Comparison of ENCODE assay signal across 10 cellular contexts in the genomic region with DNA sequence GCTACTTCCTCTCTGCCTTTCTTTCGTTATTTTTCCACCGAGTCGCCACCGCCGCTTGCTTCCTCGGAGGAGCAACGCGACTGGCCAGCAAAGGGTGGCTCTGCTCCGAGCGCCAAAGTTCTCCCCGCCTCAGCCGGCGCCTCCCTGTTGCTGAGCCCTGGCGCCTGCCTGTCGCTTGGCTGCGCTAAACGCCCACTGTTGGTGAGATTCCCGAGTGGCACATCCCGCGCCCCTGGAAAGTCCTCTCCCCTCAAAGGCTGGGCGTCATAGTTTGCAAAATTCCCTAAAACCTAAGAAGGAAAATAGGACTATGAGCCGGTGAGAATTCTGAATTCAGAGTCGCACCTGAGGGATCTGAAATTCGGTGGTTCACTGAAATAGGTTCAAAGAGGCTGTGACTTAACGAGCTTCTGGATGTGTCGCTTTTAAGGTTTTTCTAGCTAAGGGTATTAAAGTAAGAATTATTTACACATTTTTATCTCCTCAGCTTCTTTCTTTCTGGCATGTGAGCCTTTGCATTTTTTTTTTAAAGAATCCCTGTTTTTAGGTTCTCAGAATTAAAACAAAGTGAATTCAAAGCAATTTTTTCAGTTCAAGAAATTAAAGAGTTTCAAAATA. TPM values are rescaled to one million over a fixed set of nuclear protein-coding genes. Genes with fewer than 3 reads are reported as not detected.
DNase-seq lines count a peak whose midpoint lies in the region; ATAC-seq and TF ChIP-seq lines count a peak whose summit lies in the region.
"Had no signal": no experiment of that assay in that cellular context is flagged by ENCODE, and none has a peak within 500 bp of the region (broad histone marks: within the 10 kb centered on the region; RNA-seq: fewer than 3 reads in every experiment).

Gene GRIN3A, minus strand, starts transcription at position 82 of the 618 bp plus-strand sequence. CDS start 668 bp downstream, outside the sequence.

- intact Hi-C loops in left colon (cut with DNase I, micrococcal nuclease): no loop called here

- peak; percentile 84 for TF ChIP-seq CTCF in 22Rv1 (IDR thresholded peaks at IDR 0.05)

- 0 out of 2 replicates have a peak, but pooled peaks cover 6% of the 10 kb centered on the region for H3K4me1 ChIP-seq in HUES64 (ENCODE audit: insufficient read depth, low read length)

- 42% methylated on average over 25 of the region's 26 CpGs for WGBS in HUES64

- DNase-seq in activated naive CD8-positive, alpha-beta T cell treated with anti-CD3 and anti-CD28 coated beads, Interleukin-2, amount 10 ng/mL, durations not matched to agents 7 days and 5 days: no peak
- DNase-seq in left colon (peak in 1 of 2 donors; percentile 40), SKM-1 treated with dmso at 0.1 percent for 144 hours (lab: John Stamatoyannopoulos, UW; ENCODE audit: unreplicated experiment) (no peak)
- no peak for DNase-seq in activated CD4-positive, alpha-beta T cell treated with anti-CD3 and anti-CD28 coated beads, Interleukin-2, amount 10 ng/mL, durations not matched to agents 7 days and 5 days
- DNase-seq: activated B cell treated with CpG ODN at 0.5 μM for 24 hours had no signal

- H3K4me1 Mint-ChIP-seq in activated naive CD8-positive, alpha-beta T cell treated with anti-CD3 and anti-CD28 coated beads, Interleukin-2, amount 10 ng/mL, durations not matched to agents 7 days and 5 days: peaks cover 5% of the 10 kb centered on the region
- H3K4me1 Mint-ChIP-seq in activated CD4-positive, alpha-beta T cell treated with anti-CD3 and anti-CD28 coated beads, Interleukin-2, amount 10 ng/mL, durations not matched to agents 7 days and 5 days: no peaks in the 10 kb centered on the region
- H3K4me1 Mint-ChIP-seq: activated B cell treated with CpG ODN at 0.5 μM for 24 hours had no signal

- peaks cover 24% of the 10 kb centered on the region for H3K9me3 ChIP-seq in HUES64 (ENCODE audit: insufficient read depth, low read depth, low read length)
- H3K9me3 ChIP-seq: neutrophil had no signal

- H3K27ac Mint-ChIP-seq in activated naive CD8-positive, alpha-beta T cell treated with anti-CD3 and anti-CD28 coated beads, Interleukin-2, amount 10 ng/mL, durations not matched to agents 7 days and 5 days: no peak within 1 kb of the TSS
- H3K27ac Mint-ChIP-seq in activated CD4-positive, alpha-beta T cell treated with anti-CD3 and anti-CD28 coated beads, Interleukin-2, amount 10 ng/mL, durations not matched to agents 7 days and 5 days: no peak within 1 kb of the TSS
- H3K27ac Mint-ChIP-seq: activated B cell treated with CpG ODN at 0.5 μM for 24 hours had no signal

- H3K36me3 ChIP-seq in HUES64 (ENCODE audit: insufficient read depth, low read length): no peaks in the 10 kb centered on the region
- H3K36me3 ChIP-seq: neutrophil had no signal

- no peak within 1 kb of the TSS for H3K9ac ChIP-seq in HUES64 (ENCODE audit: low read depth, low read length)

- POLR2A ChIA-PET in activated naive CD8-positive, alpha-beta T cell treated with anti-CD3 and anti-CD28 coated beads, Interleukin-2, amount 10 ng/mL, durations not matched to agents 7 days and 5 days (lab: Charles Lee): no interaction called here
- POLR2A ChIA-PET in activated CD4-positive, alpha-beta T cell treated with anti-CD3 and anti-CD28 coated beads, Interleukin-2, amount 10 ng/mL, durations not matched to agents 7 days and 5 days (lab: Charles Lee): no interaction called here

- H3K4me3 Mint-ChIP-seq in activated naive CD8-positive, alpha-beta T cell treated with anti-CD3 and anti-CD28 coated beads, Interleukin-2, amount 10 ng/mL, durations not matched to agents 7 days and 5 days: peak within 1 kb of the TSS; percentile 65
- no peak within 1 kb of the TSS for H3K4me3 Mint-ChIP-seq in activated CD4-positive, alpha-beta T cell treated with anti-CD3 and anti-CD28 coated beads, Interleukin-2, amount 10 ng/mL, durations not matched to agents 7 days and 5 days
- H3K4me3 Mint-ChIP-seq: activated B cell treated with CpG ODN at 0.5 μM for 24 hours had no signal

- peaks cover 52% of the 10 kb centered on the region for H3K27me3 ChIP-seq in HUES64 (ENCODE audit: insufficient read depth, low read length)

- H3K27ac ChIP-seq in 22Rv1: peak within 1 kb of the TSS; percentile 88
- no peak within 1 kb of the TSS for H3K27ac ChIP-seq in HUES64 (ENCODE audit: low read depth, low read length)
- peak within 1 kb of the TSS; percentile 17 for H3K27ac ChIP-seq in temporal lobe (ENCODE audit: low read depth, low read length)
- H3K27ac ChIP-seq: neutrophil had no signal

- no peak for ATAC-seq in activated naive CD8-positive, alpha-beta T cell treated with anti-CD3 and anti-CD28 coated beads, Interleukin-2, amount 10 ng/mL, durations not matched to agents 7 days and 5 days (ENCODE audit: low read depth)
- ATAC-seq in left colon (peak; percentile 92), HG03135 (IDR thresholded peaks at IDR 0.05; ENCODE audit: unreplicated experiment) (no peak)

- peak within 1 kb of the TSS; percentile 53 for H3K4me3 ChIP-seq in HUES64 (ENCODE audit: low read length)

- H3K27me3 Mint-ChIP-seq in activated naive CD8-positive, alpha-beta T cell treated with anti-CD3 and anti-CD28 coated beads, Interleukin-2, amount 10 ng/mL, durations not matched to agents 7 days and 5 days: peaks cover 53% of the 10 kb centered on the region
- peaks cover 49% of the 10 kb centered on the region for H3K27me3 Mint-ChIP-seq in activated CD4-positive, alpha-beta T cell treated with anti-CD3 and anti-CD28 coated beads, Interleukin-2, amount 10 ng/mL, durations not matched to agents 7 days and 5 days

- CTCF ChIA-PET in activated CD4-positive, alpha-beta T cell treated with anti-CD3 and anti-CD28 coated beads, Interleukin-2, amount 10 ng/mL, durations not matched to agents 7 days and 5 days (lab: Charles Lee): interaction anchor here (0.7 kb wide), 1 partner anchor 1655 kb away, joined by 3 read pairs; no protein-coding TSS in a partner anchor

- H3K9me3 Mint-ChIP-seq in activated naive CD8-positive, alpha-beta T cell treated with anti-CD3 and anti-CD28 coated beads, Interleukin-2, amount 10 ng/mL, durations not matched to agents 7 days and 5 days: no peaks in the 10 kb centered on the region
- no peaks in the 10 kb centered on the region for H3K9me3 Mint-ChIP-seq in activated CD4-positive, alpha-beta T cell treated with anti-CD3 and anti-CD28 coated beads, Interleukin-2, amount 10 ng/mL, durations not matched to agents 7 days and 5 days
- H3K9me3 Mint-ChIP-seq: activated B cell treated with CpG ODN at 0.5 μM for 24 hours had no signal

- no peaks in the 10 kb centered on the region for H3K36me3 Mint-ChIP-seq in activated naive CD8-positive, alpha-beta T cell treated with anti-CD3 and anti-CD28 coated beads, Interleukin-2, amount 10 ng/mL, durations not matched to agents 7 days and 5 days
- peaks cover 3% of the 10 kb centered on the region for H3K36me3 Mint-ChIP-seq in activated CD4-positive, alpha-beta T cell treated with anti-CD3 and anti-CD28 coated beads, Interleukin-2, amount 10 ng/mL, durations not matched to agents 7 days and 5 days (ENCODE audit: low read depth)

RNA-seq across cellular contexts. Expression of gene GRIN3A, which starts in this region (rescaled TPM):
- 0.05 TPM for polyA plus RNA-seq in HUES64 (2013, experiment 1 of 2)
- 0.06 TPM for polyA plus RNA-seq in HUES64 (2013, experiment 2 of 2)
- not detected for total RNA-seq in activated naive CD8-positive, alpha-beta T cell treated with anti-CD3 and anti-CD28 coated beads, Interleukin-2, amount 10 ng/mL, durations not matched to agents 7 days and 5 days
- total RNA-seq in left colon (under 1 TPM; 0.59 to 0.85 TPM), temporal lobe (6.9 TPM)
- total RNA-seq in activated CD4-positive, alpha-beta T cell treated with anti-CD3 and anti-CD28 coated beads, Interleukin-2, amount 10 ng/mL, durations not matched to agents 7 days and 5 days: not detected
- total RNA-seq: activated B cell treated with CpG ODN at 0.5 μM for 24 hours had no signal

Comparison
In these comparisons a context has a peak if more than half of its experiments do, and no peak if none do; other contexts are left out.
1. Peak in ATAC-seq in left colon; RNA of the gene not detected or under 1 TPM.